Comparison of ENCODE assay signal across 8 cellular contexts in the genomic region with DNA sequence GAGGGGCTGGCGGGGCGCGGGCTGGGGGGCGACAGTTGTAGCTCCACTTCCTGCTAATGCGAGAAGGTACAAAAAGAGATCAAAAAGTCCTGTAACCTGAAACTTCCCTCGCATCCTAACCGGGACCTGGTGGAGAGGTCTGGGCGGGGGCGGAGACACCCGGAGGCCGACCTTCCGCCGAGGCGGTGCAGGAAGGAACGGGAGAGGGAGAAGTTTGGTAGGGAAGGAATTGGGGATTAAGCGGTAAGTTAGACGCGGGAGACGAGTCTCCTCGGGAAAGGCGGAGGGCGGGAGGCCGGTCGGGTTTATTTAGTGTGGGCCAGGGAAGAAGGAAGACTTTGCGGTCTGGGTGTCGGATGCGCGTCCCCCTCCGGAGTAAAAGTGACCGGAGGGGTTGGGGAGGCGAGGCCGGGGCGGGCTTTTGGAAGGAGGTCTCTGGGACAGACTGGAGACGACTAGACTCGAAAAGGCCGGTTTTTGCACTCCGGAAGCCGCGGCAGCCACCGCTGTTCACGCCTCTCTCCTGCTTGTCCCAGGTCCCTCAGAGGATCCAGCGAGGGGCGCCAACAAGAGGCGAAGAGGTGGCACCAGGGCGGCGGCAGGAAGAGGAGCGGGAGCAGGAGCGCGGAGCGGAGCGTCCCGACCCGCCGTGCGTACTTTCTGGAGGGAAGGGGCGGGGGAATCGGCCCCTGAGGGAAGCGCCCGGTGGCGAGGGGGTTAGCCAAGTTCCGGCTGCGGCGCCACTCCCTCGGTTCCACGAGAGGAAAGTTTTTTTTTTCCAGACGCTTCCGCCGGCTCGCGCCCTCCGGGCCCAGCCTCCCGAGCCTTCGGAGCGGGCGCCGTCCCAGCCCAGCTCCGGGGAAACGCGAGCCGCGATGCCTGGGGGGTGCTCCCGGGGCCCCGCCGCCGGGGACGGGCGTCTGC. TPM values are rescaled to one million over a fixed set of nuclear protein-coding genes. Genes with fewer than 3 reads are reported as not detected.
DNase-seq lines count a peak whose midpoint lies in the region; ATAC-seq and TF ChIP-seq lines count a peak whose summit lies in the region.

No MANE protein-coding gene starts in this region.

- H4K20me1 ChIP-seq in osteoblast (ENCODE audit: insufficient read depth, low read length), result peaks cover 22% of the 10 kb centered on the region

- H3K27ac Mint-ChIP-seq in activated naive CD4-positive, alpha-beta T cell treated with anti-CD3 and anti-CD28 coated beads, Interleukin-2, amount 10 ng/mL, durations not matched to agents 7 days and 5 days, result no peak overlapping the region

- no peaks in the 10 kb centered on the region for H3K9me3 Mint-ChIP-seq in activated naive CD4-positive, alpha-beta T cell treated with anti-CD3 and anti-CD28 coated beads, Interleukin-2, amount 10 ng/mL, durations not matched to agents 7 days and 5 days

- H3K4me1 Mint-ChIP-seq in activated naive CD4-positive, alpha-beta T cell treated with anti-CD3 and anti-CD28 coated beads, Interleukin-2, amount 10 ng/mL, durations not matched to agents 7 days and 5 days, result peaks cover 20% of the 10 kb centered on the region

- H3K4me1 ChIP-seq in osteoblast (ENCODE audit: insufficient read depth, low read length), result peaks cover 20% of the 10 kb centered on the region

- peaks cover 57% of the 10 kb centered on the region for H3K27me3 Mint-ChIP-seq in activated naive CD4-positive, alpha-beta T cell treated with anti-CD3 and anti-CD28 coated beads, Interleukin-2, amount 10 ng/mL, durations not matched to agents 7 days and 5 days

- peaks cover 39% of the 10 kb centered on the region for H3K79me2 ChIP-seq in osteoblast (ENCODE audit: insufficient read depth, low read length)

- H3K27me3 ChIP-seq in osteoblast (ENCODE audit: insufficient read depth, low read length), result no peaks in the 10 kb centered on the region

- CTCF ChIA-PET in activated naive CD4-positive, alpha-beta T cell treated with anti-CD3 and anti-CD28 coated beads, Interleukin-2, amount 10 ng/mL, durations not matched to agents 7 days and 5 days (lab: Charles Lee), result no interaction called here

- peak; percentile 21 for DNase-seq in DMS53 treated with DMSO at 0.1 percent for 48 hours (lab: John Stamatoyannopoulos, UW; ENCODE audit: unreplicated experiment)
- DNase-seq in NCI-H1105 (lab: John Stamatoyannopoulos, UW), result peak; percentile 17
- peak; percentile 28 for DNase-seq in activated naive CD4-positive, alpha-beta T cell treated with anti-CD3 and anti-CD28 coated beads, Interleukin-2, amount 10 ng/mL, durations not matched to agents 7 days and 5 days
- peak in 37 of 42 donors; percentile 14 to 70 (median 42) for DNase-seq in head of caudate nucleus
- peak; percentile 94 for DNase-seq in osteoblast (ENCODE audit: insufficient read length, low spot score, missing footprints)
- no peak for DNase-seq in activated gamma-delta T cell treated with Interleukin-2 at 50 U/mL for 16 hours
- DNase-seq in activated CD4-positive, CD25-positive, alpha-beta regulatory T cell (lab: John Stamatoyannopoulos, UW), result no peak

- ATAC-seq in GM21529 (IDR thresholded peaks at IDR 0.05; ENCODE audit: unreplicated experiment), result peak; percentile 28

- peak overlapping the region; percentile 94 for H3K4me2 ChIP-seq in osteoblast (ENCODE audit: insufficient read depth, low read length)

- peak overlapping the region; percentile 61 for H3K4me3 Mint-ChIP-seq in activated naive CD4-positive, alpha-beta T cell treated with anti-CD3 and anti-CD28 coated beads, Interleukin-2, amount 10 ng/mL, durations not matched to agents 7 days and 5 days

- TF ChIP-seq CTCF in osteoblast (IDR thresholded peaks at IDR 0.05; ENCODE audit: extremely low read depth, low read depth, low read length), result no peak

- H2AFZ ChIP-seq in osteoblast (ENCODE audit: low read length), result peak overlapping the region; percentile 95

- peaks cover 18% of the 10 kb centered on the region for H3K36me3 ChIP-seq in osteoblast (ENCODE audit: insufficient read depth, low read length)

- intact Hi-C loops in head of caudate nucleus (cut with DNase I), result no loop called here

- peak overlapping the region; percentile 78 for H3K4me3 ChIP-seq in osteoblast (ENCODE audit: insufficient read depth, low read length)

- H3K27ac ChIP-seq in osteoblast (ENCODE audit: low read depth, low read length), result peak overlapping the region; percentile 96

- no peaks in the 10 kb centered on the region for H3K36me3 Mint-ChIP-seq in activated naive CD4-positive, alpha-beta T cell treated with anti-CD3 and anti-CD28 coated beads, Interleukin-2, amount 10 ng/mL, durations not matched to agents 7 days and 5 days

- no peaks in the 10 kb centered on the region for H3K9me3 ChIP-seq in osteoblast (ENCODE audit: low read depth, low read length)

RNA-seq across cellular contexts. Expression of gene TPBG, which starts 0.7 kb away (rescaled TPM):
- total RNA-seq in osteoblast, result 47.8 and 48.6 TPM in 2 replicates

Comparison
In these comparisons a context has a peak if more than half of its experiments do, and no peak if none do; other contexts are left out.
1. DNase-seq: peak in DMS53 treated with DMSO at 0.1 percent for 48 hours (single experiment), NCI-H1105 (single experiment), activated naive CD4-positive, alpha-beta T cell treated with anti-CD3 and anti-CD28 coated beads, Interleukin-2, amount 10 ng/mL, durations not matched to agents 7 days and 5 days (single experiment), head of caudate nucleus (37 of 42) and osteoblast (single experiment); none in activated gamma-delta T cell treated with Interleukin-2 at 50 U/mL for 16 hours (single experiment) and activated CD4-positive, CD25-positive, alpha-beta regulatory T cell (0 of 4).